In the genomic region with DNA sequence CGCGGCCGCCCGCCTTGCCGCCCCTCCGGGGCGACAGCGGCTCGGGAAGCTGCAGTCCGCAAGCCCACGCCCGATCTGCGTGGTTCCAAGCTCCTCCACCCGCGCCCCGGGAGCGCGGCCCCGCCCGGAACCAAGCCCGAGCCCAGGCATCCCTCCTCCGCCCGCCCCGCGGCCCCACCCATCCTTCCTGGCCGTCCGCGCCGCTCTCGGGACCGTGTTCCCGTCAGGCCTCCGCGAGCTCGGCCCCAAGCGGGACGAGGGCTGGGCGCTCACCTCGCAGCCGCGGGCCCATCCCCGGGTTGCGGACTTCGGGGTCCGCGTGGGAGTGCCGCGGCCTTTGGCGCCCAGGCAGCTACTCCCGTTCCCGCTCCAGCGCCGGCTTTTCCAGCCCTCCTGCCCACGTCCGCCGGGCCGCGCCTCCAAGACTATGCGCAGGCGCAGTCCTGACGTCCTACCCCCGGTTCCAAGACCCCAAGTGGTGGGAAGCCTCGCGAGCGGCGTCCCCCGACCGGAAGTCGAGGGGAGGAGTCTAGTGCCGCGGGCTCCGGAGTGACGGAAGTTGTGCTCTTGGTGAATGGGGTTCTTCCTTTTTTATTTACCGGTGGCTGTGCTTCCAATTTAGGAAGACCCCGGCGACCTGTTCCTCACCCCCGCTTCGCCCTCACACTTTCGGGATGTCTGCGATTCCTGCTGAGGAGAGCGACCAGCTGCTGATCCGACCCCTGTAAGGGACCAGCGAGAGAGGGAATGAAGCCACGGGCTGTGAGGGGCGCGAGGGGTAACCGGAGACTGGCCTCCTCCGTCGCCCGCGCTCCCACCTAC, we compare ENCODE assay signal across 1 cellular context.
A peak's percentile ranks its signal among the peaks of the same experiment; 100 is the strongest.
TF ChIP-seq lines count a peak whose summit lies in the region.

Gene CPSF3 (plus strand): TSS at position 555 of the 822 bp plus-strand sequence. CDS start 120 bp downstream, at position 675.
Gene ITGB1BP1 (minus strand): TSS at position 429 of the 822 bp plus-strand sequence. CDS start 4,831 bp downstream, outside the sequence.

TF ChIP-seq in HepG2, 621 proteins besides CTCF, POLR2A, EP300 and RAD21 (continued from another document and continues in another):
- TF ChIP-seq, protein P1, sequence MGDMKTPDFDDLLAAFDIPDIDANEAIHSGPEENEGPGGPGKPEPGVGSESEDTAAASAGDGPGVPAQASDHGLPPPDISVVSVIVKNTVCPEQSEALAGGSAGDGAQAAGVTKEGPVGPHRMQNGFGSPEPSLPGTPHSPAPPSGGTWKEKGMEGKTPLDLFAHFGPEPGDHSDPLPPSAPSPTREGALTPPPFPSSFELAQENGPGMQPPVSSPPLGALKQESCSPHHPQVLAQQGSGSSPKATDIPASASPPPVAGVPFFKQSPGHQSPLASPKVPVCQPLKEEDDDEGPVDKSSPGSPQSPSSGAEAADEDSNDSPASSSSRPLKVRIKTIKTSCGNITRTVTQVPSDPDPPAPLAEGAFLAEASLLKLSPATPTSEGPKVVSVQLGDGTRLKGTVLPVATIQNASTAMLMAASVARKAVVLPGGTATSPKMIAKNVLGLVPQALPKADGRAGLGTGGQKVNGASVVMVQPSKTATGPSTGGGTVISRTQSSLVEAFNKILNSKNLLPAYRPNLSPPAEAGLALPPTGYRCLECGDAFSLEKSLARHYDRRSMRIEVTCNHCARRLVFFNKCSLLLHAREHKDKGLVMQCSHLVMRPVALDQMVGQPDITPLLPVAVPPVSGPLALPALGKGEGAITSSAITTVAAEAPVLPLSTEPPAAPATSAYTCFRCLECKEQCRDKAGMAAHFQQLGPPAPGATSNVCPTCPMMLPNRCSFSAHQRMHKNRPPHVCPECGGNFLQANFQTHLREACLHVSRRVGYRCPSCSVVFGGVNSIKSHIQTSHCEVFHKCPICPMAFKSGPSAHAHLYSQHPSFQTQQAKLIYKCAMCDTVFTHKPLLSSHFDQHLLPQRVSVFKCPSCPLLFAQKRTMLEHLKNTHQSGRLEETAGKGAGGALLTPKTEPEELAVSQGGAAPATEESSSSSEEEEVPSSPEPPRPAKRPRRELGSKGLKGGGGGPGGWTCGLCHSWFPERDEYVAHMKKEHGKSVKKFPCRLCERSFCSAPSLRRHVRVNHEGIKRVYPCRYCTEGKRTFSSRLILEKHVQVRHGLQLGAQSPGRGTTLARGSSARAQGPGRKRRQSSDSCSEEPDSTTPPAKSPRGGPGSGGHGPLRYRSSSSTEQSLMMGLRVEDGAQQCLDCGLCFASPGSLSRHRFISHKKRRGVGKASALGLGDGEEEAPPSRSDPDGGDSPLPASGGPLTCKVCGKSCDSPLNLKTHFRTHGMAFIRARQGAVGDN (CRISPR knock-in tag; IDR thresholded peaks at IDR 0.05): peak; percentile 69
- TF ChIP-seq ZBED4 (CRISPR knock-in tag; IDR thresholded peaks at IDR 0.05; ENCODE audit: borderline replicate concordance) (no peak; the same call in 1 of the 2 replicates), ELK4 (CRISPR knock-in tag; IDR thresholded peaks at IDR 0.05; ENCODE audit: borderline replicate concordance) (0 out of 2 replicates have a peak, but pooled peaks have one; percentile 38), ZNF225 (CRISPR knock-in tag; IDR thresholded peaks at IDR 0.05) (peak; percentile 85; the same call in 1 of the 2 replicates), TOE1 (CRISPR knock-in tag; IDR thresholded peaks at IDR 0.05) (peak; percentile 86; the same call in 1 of the 2 replicates), JUND (CRISPR knock-in tag; IDR thresholded peaks at IDR 0.05) (no peak), ZFYVE20 (CRISPR knock-in tag; IDR thresholded peaks at IDR 0.05; ENCODE audit: borderline replicate concordance, low read depth) (no peak), ARNT (IDR thresholded peaks at IDR 0.05) (no peak), FOXJ3 (CRISPR knock-in tag; IDR thresholded peaks at IDR 0.05; ENCODE audit: borderline replicate concordance) (no peak), GZF1 (CRISPR knock-in tag; IDR thresholded peaks at IDR 0.05) (peak; percentile 61; the same call in 1 of the 2 replicates), ZNF33A (CRISPR knock-in tag; IDR thresholded peaks at IDR 0.05; ENCODE audit: borderline replicate concordance) (no peak), HES4 (CRISPR knock-in tag; IDR thresholded peaks at IDR 0.05; ENCODE audit: borderline replicate concordance) (peak; percentile 81), ZNF546 (CRISPR knock-in tag; conservative IDR thresholded peaks at IDR 0.05) (peak; percentile 73; the same call in 1 of the 2 replicates), NFRKB (IDR thresholded peaks at IDR 0.05) (no peak), POLR2AphosphoS2 (IDR thresholded peaks at IDR 0.05; ENCODE audit: low read depth, low read length) (no peak), ZNF576 (CRISPR knock-in tag; IDR thresholded peaks at IDR 0.05) (no peak)
- TF ChIP-seq, protein P2, sequence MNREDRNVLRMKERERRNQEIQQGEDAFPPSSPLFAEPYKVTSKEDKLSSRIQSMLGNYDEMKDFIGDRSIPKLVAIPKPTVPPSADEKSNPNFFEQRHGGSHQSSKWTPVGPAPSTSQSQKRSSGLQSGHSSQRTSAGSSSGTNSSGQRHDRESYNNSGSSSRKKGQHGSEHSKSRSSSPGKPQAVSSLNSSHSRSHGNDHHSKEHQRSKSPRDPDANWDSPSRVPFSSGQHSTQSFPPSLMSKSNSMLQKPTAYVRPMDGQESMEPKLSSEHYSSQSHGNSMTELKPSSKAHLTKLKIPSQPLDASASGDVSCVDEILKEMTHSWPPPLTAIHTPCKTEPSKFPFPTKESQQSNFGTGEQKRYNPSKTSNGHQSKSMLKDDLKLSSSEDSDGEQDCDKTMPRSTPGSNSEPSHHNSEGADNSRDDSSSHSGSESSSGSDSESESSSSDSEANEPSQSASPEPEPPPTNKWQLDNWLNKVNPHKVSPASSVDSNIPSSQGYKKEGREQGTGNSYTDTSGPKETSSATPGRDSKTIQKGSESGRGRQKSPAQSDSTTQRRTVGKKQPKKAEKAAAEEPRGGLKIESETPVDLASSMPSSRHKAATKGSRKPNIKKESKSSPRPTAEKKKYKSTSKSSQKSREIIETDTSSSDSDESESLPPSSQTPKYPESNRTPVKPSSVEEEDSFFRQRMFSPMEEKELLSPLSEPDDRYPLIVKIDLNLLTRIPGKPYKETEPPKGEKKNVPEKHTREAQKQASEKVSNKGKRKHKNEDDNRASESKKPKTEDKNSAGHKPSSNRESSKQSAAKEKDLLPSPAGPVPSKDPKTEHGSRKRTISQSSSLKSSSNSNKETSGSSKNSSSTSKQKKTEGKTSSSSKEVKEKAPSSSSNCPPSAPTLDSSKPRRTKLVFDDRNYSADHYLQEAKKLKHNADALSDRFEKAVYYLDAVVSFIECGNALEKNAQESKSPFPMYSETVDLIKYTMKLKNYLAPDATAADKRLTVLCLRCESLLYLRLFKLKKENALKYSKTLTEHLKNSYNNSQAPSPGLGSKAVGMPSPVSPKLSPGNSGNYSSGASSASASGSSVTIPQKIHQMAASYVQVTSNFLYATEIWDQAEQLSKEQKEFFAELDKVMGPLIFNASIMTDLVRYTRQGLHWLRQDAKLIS (CRISPR knock-in tag; IDR thresholded peaks at IDR 0.05): no peak
- TF ChIP-seq, protein P3, sequence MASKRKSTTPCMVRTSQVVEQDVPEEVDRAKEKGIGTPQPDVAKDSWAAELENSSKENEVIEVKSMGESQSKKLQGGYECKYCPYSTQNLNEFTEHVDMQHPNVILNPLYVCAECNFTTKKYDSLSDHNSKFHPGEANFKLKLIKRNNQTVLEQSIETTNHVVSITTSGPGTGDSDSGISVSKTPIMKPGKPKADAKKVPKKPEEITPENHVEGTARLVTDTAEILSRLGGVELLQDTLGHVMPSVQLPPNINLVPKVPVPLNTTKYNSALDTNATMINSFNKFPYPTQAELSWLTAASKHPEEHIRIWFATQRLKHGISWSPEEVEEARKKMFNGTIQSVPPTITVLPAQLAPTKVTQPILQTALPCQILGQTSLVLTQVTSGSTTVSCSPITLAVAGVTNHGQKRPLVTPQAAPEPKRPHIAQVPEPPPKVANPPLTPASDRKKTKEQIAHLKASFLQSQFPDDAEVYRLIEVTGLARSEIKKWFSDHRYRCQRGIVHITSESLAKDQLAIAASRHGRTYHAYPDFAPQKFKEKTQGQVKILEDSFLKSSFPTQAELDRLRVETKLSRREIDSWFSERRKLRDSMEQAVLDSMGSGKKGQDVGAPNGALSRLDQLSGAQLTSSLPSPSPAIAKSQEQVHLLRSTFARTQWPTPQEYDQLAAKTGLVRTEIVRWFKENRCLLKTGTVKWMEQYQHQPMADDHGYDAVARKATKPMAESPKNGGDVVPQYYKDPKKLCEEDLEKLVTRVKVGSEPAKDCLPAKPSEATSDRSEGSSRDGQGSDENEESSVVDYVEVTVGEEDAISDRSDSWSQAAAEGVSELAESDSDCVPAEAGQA (IDR thresholded peaks at IDR 0.05; ENCODE audit: low read depth): peak; percentile 57; the same call in 1 of the 2 replicates
- TF ChIP-seq, protein P3 (CRISPR knock-in tag; IDR thresholded peaks at IDR 0.05; ENCODE audit: borderline replicate concordance): no peak
- TF ChIP-seq, protein P4, sequence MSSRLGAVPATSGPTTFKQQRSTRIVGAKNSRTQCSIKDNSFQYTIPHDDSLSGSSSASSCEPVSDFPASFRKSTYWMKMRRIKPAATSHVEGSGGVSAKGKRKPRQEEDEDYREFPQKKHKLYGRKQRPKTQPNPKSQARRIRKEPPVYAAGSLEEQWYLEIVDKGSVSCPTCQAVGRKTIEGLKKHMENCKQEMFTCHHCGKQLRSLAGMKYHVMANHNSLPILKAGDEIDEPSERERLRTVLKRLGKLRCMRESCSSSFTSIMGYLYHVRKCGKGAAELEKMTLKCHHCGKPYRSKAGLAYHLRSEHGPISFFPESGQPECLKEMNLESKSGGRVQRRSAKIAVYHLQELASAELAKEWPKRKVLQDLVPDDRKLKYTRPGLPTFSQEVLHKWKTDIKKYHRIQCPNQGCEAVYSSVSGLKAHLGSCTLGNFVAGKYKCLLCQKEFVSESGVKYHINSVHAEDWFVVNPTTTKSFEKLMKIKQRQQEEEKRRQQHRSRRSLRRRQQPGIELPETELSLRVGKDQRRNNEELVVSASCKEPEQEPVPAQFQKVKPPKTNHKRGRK (CRISPR knock-in tag; IDR thresholded peaks at IDR 0.05): peak; percentile 65; the same call in 1 of the 2 replicates
- TF ChIP-seq, protein P5, sequence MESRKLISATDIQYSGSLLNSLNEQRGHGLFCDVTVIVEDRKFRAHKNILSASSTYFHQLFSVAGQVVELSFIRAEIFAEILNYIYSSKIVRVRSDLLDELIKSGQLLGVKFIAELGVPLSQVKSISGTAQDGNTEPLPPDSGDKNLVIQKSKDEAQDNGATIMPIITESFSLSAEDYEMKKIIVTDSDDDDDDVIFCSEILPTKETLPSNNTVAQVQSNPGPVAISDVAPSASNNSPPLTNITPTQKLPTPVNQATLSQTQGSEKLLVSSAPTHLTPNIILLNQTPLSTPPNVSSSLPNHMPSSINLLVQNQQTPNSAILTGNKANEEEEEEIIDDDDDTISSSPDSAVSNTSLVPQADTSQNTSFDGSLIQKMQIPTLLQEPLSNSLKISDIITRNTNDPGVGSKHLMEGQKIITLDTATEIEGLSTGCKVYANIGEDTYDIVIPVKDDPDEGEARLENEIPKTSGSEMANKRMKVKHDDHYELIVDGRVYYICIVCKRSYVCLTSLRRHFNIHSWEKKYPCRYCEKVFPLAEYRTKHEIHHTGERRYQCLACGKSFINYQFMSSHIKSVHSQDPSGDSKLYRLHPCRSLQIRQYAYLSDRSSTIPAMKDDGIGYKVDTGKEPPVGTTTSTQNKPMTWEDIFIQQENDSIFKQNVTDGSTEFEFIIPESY (CRISPR knock-in tag; IDR thresholded peaks at IDR 0.05): peak; percentile 33; the same call in 1 of the 2 replicates
